In genomic region chr17:2466936-2467335, GRCh38 we compare ENCODE assay signal across 25 cellular contexts.
"Had no signal": no experiment of that assay in that cellular context is flagged by ENCODE, and none has a peak within 500 bp of the region (broad histone marks: within the 10 kb centered on the region; RNA-seq: fewer than 3 reads in every experiment).

No MANE protein-coding gene starts in this region.

- ATAC-seq: activated CD4-positive, CD25-positive, alpha-beta regulatory T cell treated with anti-CD3 and anti-CD28 coated beads, Interleukin-2, amount 50 U/mL, for 24 hours; gastroesophageal sphincter; right lobe of liver had no signal

- H3K27me3 ChIP-seq: gastroesophageal sphincter, neutrophil, right lobe of liver, testis, uterus had no signal

- H3K27ac ChIP-seq: epithelial cell of prostate, gastroesophageal sphincter, left ventricle myocardium inferior, neutrophil, right lobe of liver, testis, uterus, WERI-Rb-1 had no signal

- DNase-seq: activated CD4-positive, alpha-beta T cell treated with anti-CD3 and anti-CD28 coated beads for 48 hours; activated CD4-positive, alpha-beta T cell treated with anti-CD3 and anti-CD28 coated beads, Interleukin-2, amount 50 U/mL, for 48 hours; activated CD8-positive, alpha-beta memory T cell treated with anti-CD3 and anti-CD28 coated beads for 24 hours; activated effector memory CD4-positive, alpha-beta T cell treated with Interleukin-2 at 50 U/mL for 16 hours; activated naive CD4-positive, alpha-beta T cell treated with Interleukin-2 at 50 U/mL for 16 hours; anterior cingulate cortex; dermis blood vessel endothelial cell; effector CD4-positive, alpha-beta T cell; hypothalamus; left ventricle myocardium inferior; naive B cell; nephron progenitor cell; right lobe of liver; stimulated activated CD4-positive, alpha-beta T cell treated with anti-CD3 and anti-CD28 coated beads, Interleukin-2, amount 100 ng/mL, for 48 hours; stimulated activated naive CD4-positive, alpha-beta T cell treated with Interleukin-2 at 50 U/mL for 16 hours; T-helper 9 cell; testis; trophoblast cell; uterus; WERI-Rb-1 had no signal

- H3K36me3 ChIP-seq: uterus had no signal

- H3K4me3 ChIP-seq: gastroesophageal sphincter, left ventricle myocardium inferior, lung, right lobe of liver, testis, uterus had no signal

- H3K9me3 ChIP-seq: gastroesophageal sphincter, left ventricle myocardium inferior, neutrophil, right lobe of liver, testis, uterus had no signal

- H3K4me1 ChIP-seq: gastroesophageal sphincter, left ventricle myocardium inferior, right lobe of liver, testis, uterus had no signal
